Comparison of ENCODE assay signal across 9 cellular contexts in the genomic region with DNA sequence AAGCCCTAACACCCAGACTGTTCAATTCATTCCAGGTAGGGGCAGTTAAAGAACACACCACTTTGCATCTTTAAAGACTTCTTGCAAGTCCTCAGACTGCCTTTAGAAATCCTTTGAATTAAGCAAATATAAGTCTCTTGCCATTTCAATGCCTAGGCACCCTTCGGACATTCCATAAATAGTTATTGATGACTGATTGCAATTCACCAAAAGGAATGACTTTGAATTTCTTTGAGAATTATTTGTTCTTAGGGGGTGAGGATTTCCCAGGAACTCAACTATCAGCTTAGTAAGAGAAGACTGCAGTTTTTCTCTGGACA. TPM values are rescaled to one million over a fixed set of nuclear protein-coding genes. Genes with fewer than 3 reads are reported as not detected.
DNase-seq lines count a peak whose midpoint lies in the region; TF ChIP-seq lines count a peak whose summit lies in the region.
"Had no signal": no experiment of that assay in that cellular context is flagged by ENCODE, and none has a peak within 500 bp of the region (broad histone marks: within the 10 kb centered on the region; RNA-seq: fewer than 3 reads in every experiment).

No MANE protein-coding gene starts in this region.

- H3K27me3 ChIP-seq in BLaER1: no peaks in the 10 kb centered on the region
- no peaks in the 10 kb centered on the region for H3K27me3 ChIP-seq in effector memory CD4-positive, alpha-beta T cell (replicated peaks; ENCODE audit: control insufficient read depth, insufficient read depth, low read length, poor library complexity, severe bottlenecking)
- no peaks in the 10 kb centered on the region for H3K27me3 ChIP-seq in neuron (ENCODE audit: insufficient read depth, low read length)
- peaks cover 8% of the 10 kb centered on the region; the same call in 1 of the 2 replicates for H3K27me3 ChIP-seq in PC-9 (ENCODE audit: insufficient read depth, low read depth)
- H3K27me3 ChIP-seq: adrenal gland had no signal

- H3K9ac ChIP-seq in BLaER1: no peak overlapping the region

- peak overlapping the region; percentile 96 for H2AFZ ChIP-seq in neuron (ENCODE audit: low read depth, low read length)
- no peak overlapping the region for H2AFZ ChIP-seq in PC-9

- CTCF ChIA-PET in PC-9 (lab: Charles Lee): no interaction called here

- H3K27ac ChIP-seq in BLaER1 (no peak overlapping the region), PC-9 (no peak overlapping the region)
- no peak overlapping the region for H3K27ac ChIP-seq in effector memory CD4-positive, alpha-beta T cell (ENCODE audit: insufficient read depth, low read length, poor library complexity, severe bottlenecking)

- intact Hi-C loops in PC-9 (cut with micrococcal nuclease; ENCODE audit: unreplicated experiment): no loop called here

- no peak for TF ChIP-seq CTCF in PC-9 (conservative IDR thresholded peaks at IDR 0.05)

- DNase-seq in Jurkat, Clone E6-1 (ENCODE audit: low read depth, low spot score): no peak
- DNase-seq in effector memory CD4-positive, alpha-beta T cell: no peak
- DNase-seq in NCI-H1694 (lab: John Stamatoyannopoulos, UW): no peak
- DNase-seq in PC-9: no peak
- no peak for DNase-seq in activated CD4-positive, CD25-positive, alpha-beta regulatory T cell treated with anti-CD3 and anti-CD28 coated beads, Interleukin-2, amount 50 U/mL, for 72 hours
- DNase-seq in stimulated activated naive CD4-positive, alpha-beta T cell treated with Interleukin-2 at 50 U/mL for 16 hours (lab: John Stamatoyannopoulos, UW): no peak

- POLR2A ChIA-PET in PC-9 (lab: Charles Lee; ENCODE audit: unreplicated experiment): no interaction called here

- no TSS peak for BruUV-seq in PC-9 (replicated peaks; lab: Mats Ljungman, UMichigan)

- H3K36me3 ChIP-seq in BLaER1 (no peaks in the 10 kb centered on the region), neuron (ENCODE audit: insufficient read depth, low read length) (peaks cover 6% of the 10 kb centered on the region), PC-9 (ENCODE audit: low read depth) (no peaks in the 10 kb centered on the region)
- no peaks in the 10 kb centered on the region for H3K36me3 ChIP-seq in effector memory CD4-positive, alpha-beta T cell (ENCODE audit: control insufficient read depth, insufficient read depth, low read length)
- H3K36me3 ChIP-seq: adrenal gland had no signal

- H3K4me1 ChIP-seq in BLaER1 (no peaks in the 10 kb centered on the region), neuron (ENCODE audit: insufficient read depth, low read length) (peaks cover 21% of the 10 kb centered on the region), PC-9 (replicated peaks; ENCODE audit: insufficient read depth) (no peaks in the 10 kb centered on the region)
- H3K4me1 ChIP-seq in effector memory CD4-positive, alpha-beta T cell (ENCODE audit: control insufficient read depth, insufficient read depth, low read length, poor library complexity, severe bottlenecking): no peaks in the 10 kb centered on the region

- H3K9me3 ChIP-seq in BLaER1 (no peaks in the 10 kb centered on the region), neuron (ENCODE audit: low read length) (peaks cover 4% of the 10 kb centered on the region), PC-9 (ENCODE audit: insufficient read depth, low read depth) (no peaks in the 10 kb centered on the region)
- H3K9me3 ChIP-seq in effector memory CD4-positive, alpha-beta T cell (ENCODE audit: control insufficient read depth, low read length): no peaks in the 10 kb centered on the region
- H3K9me3 ChIP-seq: adrenal gland had no signal

- H3K79me2 ChIP-seq in PC-9 (ENCODE audit: low read depth): no peaks in the 10 kb centered on the region

- no peaks in the 10 kb centered on the region for H3F3A ChIP-seq in PC-9 (ENCODE audit: insufficient read depth, low read depth)

- no peaks in the 10 kb centered on the region for H3K9me2 ChIP-seq in PC-9 (ENCODE audit: insufficient read depth)

- peak overlapping the region; percentile 72 for H3K4me3 ChIP-seq in BLaER1
- H3K4me3 ChIP-seq in Jurkat, Clone E6-1 (ENCODE audit: low read length): peak overlapping the region; percentile 58
- H3K4me3 ChIP-seq in effector memory CD4-positive, alpha-beta T cell (ENCODE audit: insufficient read depth, low read depth, low read length, poor library complexity, severe bottlenecking): peak overlapping the region; percentile 57
- peak overlapping the region; percentile 83 for H3K4me3 ChIP-seq in neuron (ENCODE audit: low read length)
- no peak overlapping the region for H3K4me3 ChIP-seq in PC-9

- H3K4me2 ChIP-seq in BLaER1 (peak overlapping the region; percentile 44), PC-9 (no peak overlapping the region)

- H4K20me1 ChIP-seq in BLaER1 (no peaks in the 10 kb centered on the region), PC-9 (ENCODE audit: insufficient read depth) (no peaks in the 10 kb centered on the region)

RNA-seq across cellular contexts. Expression of gene MYEF2, which starts 0.5 kb away (rescaled TPM):
- polyA plus RNA-seq in Jurkat, Clone E6-1 (2012; ENCODE audit: insufficient read depth, insufficient read length): 74.8 TPM
- total RNA-seq in PC-9 (2021): 1.7 and 2.1 TPM in 2 replicates

RNA-seq across cellular contexts. Expression of gene CTXN2, which starts 12.9 kb away (rescaled TPM):
- polyA plus RNA-seq in Jurkat, Clone E6-1 (2012; ENCODE audit: insufficient read depth, insufficient read length): not detected
- total RNA-seq in PC-9 (2021): not detected in 2 replicates
- total RNA-seq: adrenal gland had no signal

RNA-seq across cellular contexts. Expression of gene SLC12A1, which starts 27.5 kb away (rescaled TPM):
- not detected for polyA plus RNA-seq in Jurkat, Clone E6-1 (2012; ENCODE audit: insufficient read depth, insufficient read length)
- not detected in 2 replicates for total RNA-seq in PC-9 (2021)

RNA-seq across cellular contexts. Expression of gene SLC24A5, which starts 57.8 kb away (rescaled TPM):
- polyA plus RNA-seq in Jurkat, Clone E6-1 (2012; ENCODE audit: insufficient read depth, insufficient read length): not detected
- total RNA-seq in PC-9 (2021): not detected in 2 replicates
- total RNA-seq: adrenal gland had no signal
